ENCODE assay signal across 10 cellular contexts in genomic region chr13:99237981-99238662, GRCh38. TPM values are rescaled to one million over a fixed set of nuclear protein-coding genes. Genes with fewer than 3 reads are reported as not detected.
A peak's percentile ranks its signal among the peaks of the same experiment; 100 is the strongest.
DNase-seq lines count a peak whose midpoint lies in the region; ATAC-seq, FAIRE-seq and TF ChIP-seq lines count a peak whose summit lies in the region.
"Had no signal": no experiment of that assay in that cellular context is flagged by ENCODE, and none has a peak within 500 bp of the region (broad histone marks: within the 10 kb centered on the region; RNA-seq: fewer than 3 reads in every experiment).

No MANE protein-coding gene starts in this region.

- DNase-seq in CD14-positive monocyte (ENCODE audit: low spot score) = no peak
- peak; percentile 31 for DNase-seq in GM19239 (ENCODE audit: insufficient read length, low spot score)
- DNase-seq in central memory CD8-positive, alpha-beta T cell (ENCODE audit: low spot score in 2 of 2) = no peak
- no peak for DNase-seq in inferior parietal cortex (ENCODE audit: extremely low spot score)
- DNase-seq in GM13976 (ENCODE audit: low spot score) = no peak
- DNase-seq in NCI-H446 treated with DMSO at 0.1 percent for 48 hours (lab: John Stamatoyannopoulos, UW) = no peak
- no peak for DNase-seq in AML-193 (lab: John Stamatoyannopoulos, UW)
- DNase-seq: DMS79, testis had no signal

- H3K27ac Mint-ChIP-seq in CD14-positive monocyte = peak overlapping the region; percentile 87 to 96 (median 91)
- H3K27ac Mint-ChIP-seq in central memory CD8-positive, alpha-beta T cell (ENCODE audit: low read depth) = peak overlapping the region; percentile 98

- in situ Hi-C loops in GM13976 (cut with MboI; ENCODE audit: low sequenced_read_pairs, unreplicated experiment) = no loop called here

- H3K4me1 Mint-ChIP-seq in CD14-positive monocyte = peaks cover 38% of the 10 kb centered on the region
- peaks cover 44% of the 10 kb centered on the region for H3K4me1 Mint-ChIP-seq in central memory CD8-positive, alpha-beta T cell

- no peak for TF ChIP-seq CTCF in CD14-positive monocyte (IDR thresholded peaks at IDR 0.05)
- no peak for TF ChIP-seq CTCF in GM13976 (IDR thresholded peaks at IDR 0.05; ENCODE audit: borderline replicate concordance, control extremely low read depth, extremely low read depth, insufficient read depth, missing control alignments)

- peaks cover 32% of the 10 kb centered on the region in 2 donors for H3K36me3 Mint-ChIP-seq in CD14-positive monocyte
- peaks cover 9% of the 10 kb centered on the region for H3K36me3 Mint-ChIP-seq in central memory CD8-positive, alpha-beta T cell (ENCODE audit: insufficient read depth)

- intact Hi-C loops in CD14-positive monocyte (cut with micrococcal nuclease) = no loop called here

- no peaks in the 10 kb centered on the region for H3K9me3 Mint-ChIP-seq in CD14-positive monocyte
- no peaks in the 10 kb centered on the region for H3K9me3 Mint-ChIP-seq in central memory CD8-positive, alpha-beta T cell

- FAIRE-seq in GM19239 (lab: Jason Lieb, UNC) = peak; percentile 89

- ATAC-seq in HG03378 (IDR thresholded peaks at IDR 0.05; ENCODE audit: unreplicated experiment) = peak; percentile 64
- peak; percentile 77 for ATAC-seq in central memory CD8-positive, alpha-beta T cell (replicated peaks; ENCODE audit: extremely low read depth, poor library complexity, severe bottlenecking)

- H3K27me3 Mint-ChIP-seq in CD14-positive monocyte (ENCODE audit: low read depth in 3 of 3) = no peaks in the 10 kb centered on the region
- H3K27me3 Mint-ChIP-seq in central memory CD8-positive, alpha-beta T cell = no peaks in the 10 kb centered on the region

- peak overlapping the region; percentile 73 to 86 for H3K4me3 Mint-ChIP-seq in CD14-positive monocyte
- peak overlapping the region; percentile 85 for H3K4me3 Mint-ChIP-seq in central memory CD8-positive, alpha-beta T cell

RNA-seq across cellular contexts. Expression of gene GPR18, which starts 20.1 kb away (rescaled TPM):
- 1 to 10 TPM; 1.7 to 2.2 TPM for polyA plus RNA-seq in CD14-positive monocyte

RNA-seq across cellular contexts. Expression of gene UBAC2, which starts 37.5 kb away (rescaled TPM):
- 100 to 1,000 TPM in 1 of 2 donors, 10 to 100 TPM in 1; 96.7 to 113 TPM for polyA plus RNA-seq in CD14-positive monocyte
